In the genomic region with DNA sequence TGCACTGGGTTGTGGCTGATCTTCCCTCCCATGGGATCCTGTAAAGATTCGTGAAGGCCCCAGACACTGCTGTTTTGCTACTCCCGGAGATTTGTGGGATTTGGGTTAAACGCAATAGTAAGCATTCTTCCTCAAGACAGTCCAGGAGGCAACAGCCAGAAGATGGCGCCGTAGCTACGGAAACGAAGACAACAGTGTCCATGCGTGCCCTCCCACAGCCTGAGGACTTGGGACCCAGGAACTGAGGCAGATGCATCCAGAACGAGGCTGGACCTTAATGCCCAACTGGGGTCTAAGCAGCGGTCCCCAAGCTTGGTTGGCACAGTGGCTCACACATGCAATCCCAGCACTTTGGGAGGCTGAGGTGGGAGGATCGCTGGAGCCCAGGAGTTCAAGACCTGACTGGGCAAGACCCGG, we compare ENCODE assay signal across 8 cellular contexts. TPM values are rescaled to one million over a fixed set of nuclear protein-coding genes. Genes with fewer than 3 reads are reported as not detected.
DNase-seq lines count a peak whose midpoint lies in the region; TF ChIP-seq lines count a peak whose summit lies in the region.

No MANE protein-coding gene starts in this region.

- TF ChIP-seq CTCF in Loucy (conservative IDR thresholded peaks at IDR 0.05; ENCODE audit: low read length) = peak; percentile 53
- peak; percentile 55 for TF ChIP-seq CTCF in smooth muscle cell (IDR thresholded peaks at IDR 0.05; ENCODE audit: borderline replicate concordance, insufficient read depth, poor library complexity, severe bottlenecking)

- H3K27me3 ChIP-seq in Loucy (ENCODE audit: insufficient read depth, low read length, poor library complexity, severe bottlenecking) (no peaks in the 10 kb centered on the region), smooth muscle cell (ENCODE audit: low read depth) (peaks cover 27% of the 10 kb centered on the region)

- no peaks in the 10 kb centered on the region for H3K36me3 ChIP-seq in Loucy (ENCODE audit: insufficient read depth, low read length)
- no peaks in the 10 kb centered on the region for H3K36me3 ChIP-seq in smooth muscle cell (ENCODE audit: low read depth)

- no peaks in the 10 kb centered on the region for H3K9me2 ChIP-seq in Loucy (replicated peaks; ENCODE audit: low read depth, low read length)

- DNase-seq in NCI-H345 (lab: John Stamatoyannopoulos, UW) (peak; percentile 17), NCI-H345 treated with DMSO at 0.1 percent for 48 hours (lab: John Stamatoyannopoulos, UW; ENCODE audit: unreplicated experiment) (no peak), anterior cingulate cortex (lab: John Stamatoyannopoulos, UW) (peak in 32 of 58 donors; percentile 1 to 68 (median 18)), hippocampal formation (lab: John Stamatoyannopoulos, UW) (peak; percentile 4 to 17), smooth muscle cell (lab: John Stamatoyannopoulos, UW; ENCODE audit: unreplicated experiment) (peak; percentile 29), NK-92 (lab: John Stamatoyannopoulos, UW; ENCODE audit: unreplicated experiment) (no peak), germinal center (ENCODE audit: low spot score) (no peak)

- no peak overlapping the region for H2AFZ ChIP-seq in Loucy (ENCODE audit: low read length)
- H2AFZ ChIP-seq in smooth muscle cell (ENCODE audit: low read depth) = peak overlapping the region; percentile 74

- H3K79me2 ChIP-seq in Loucy (ENCODE audit: insufficient read depth, low read length) (no peaks in the 10 kb centered on the region), smooth muscle cell (ENCODE audit: low read depth) (no peaks in the 10 kb centered on the region)

- H3K27ac ChIP-seq in smooth muscle cell (ENCODE audit: low read depth) = peak overlapping the region; percentile 56

- H3K9me3 ChIP-seq in Loucy (ENCODE audit: insufficient read depth, low read depth, low read length) (no peaks in the 10 kb centered on the region), smooth muscle cell (replicated peaks; ENCODE audit: low read depth) (no peaks in the 10 kb centered on the region)

- WGBS in smooth muscle cell (ENCODE audit: low lambda C conversion rate) = 24% methylated on average over 12 of the region's 12 CpGs

- H3K4me2 ChIP-seq in Loucy (ENCODE audit: low read depth, low read length, poor library complexity, severe bottlenecking) = no peak overlapping the region
- peak overlapping the region; percentile 79 for H3K4me2 ChIP-seq in smooth muscle cell

- H4K20me1 ChIP-seq in Loucy (ENCODE audit: insufficient read depth, low read length, poor library complexity, severe bottlenecking) (no peaks in the 10 kb centered on the region), smooth muscle cell (ENCODE audit: low read depth) (no peaks in the 10 kb centered on the region)

- H3K4me1 ChIP-seq in Loucy (ENCODE audit: insufficient read depth, low read length, poor library complexity, severe bottlenecking) = peaks cover 5% of the 10 kb centered on the region
- no peaks in the 10 kb centered on the region for H3K4me1 ChIP-seq in smooth muscle cell (ENCODE audit: low read depth)

- no peak overlapping the region for H3K4me3 ChIP-seq in Loucy (ENCODE audit: low read length, poor library complexity, severe bottlenecking)
- peak overlapping the region; percentile 27 for H3K4me3 ChIP-seq in smooth muscle cell

- H3K9ac ChIP-seq in Loucy (ENCODE audit: low read depth, low read length, poor library complexity, severe bottlenecking) (no peak overlapping the region), smooth muscle cell (ENCODE audit: low read depth) (peak overlapping the region; percentile 48)

- H3F3A ChIP-seq in Loucy (ENCODE audit: low read depth) (no peaks in the 10 kb centered on the region), smooth muscle cell (ENCODE audit: low read depth) (peaks cover 4% of the 10 kb centered on the region)

RNA-seq across cellular contexts. Expression of gene ZNF507, which starts 57.6 kb away (rescaled TPM):
- total RNA-seq in smooth muscle cell = 8.0 and 10.4 TPM in 2 replicates
- polyA plus RNA-seq in smooth muscle cell = 2.8 and 4.4 TPM in 2 replicates

Comparison
In these comparisons a context has a peak if more than half of its experiments do, and no peak if none do; other contexts are left out.
1. DNase-seq: peak in NCI-H345 (single experiment), anterior cingulate cortex (32 of 58), hippocampal formation (2 of 2) and smooth muscle cell (single experiment); none in NCI-H345 treated with DMSO at 0.1 percent for 48 hours (single experiment), NK-92 (single experiment) and germinal center (single experiment).